Comparison of ENCODE assay signal across 17 cellular contexts in genomic region chr20:54477134-54477533, GRCh38. TPM values are rescaled to one million over a fixed set of nuclear protein-coding genes. Genes with fewer than 3 reads are reported as not detected.
A peak's percentile ranks its signal among the peaks of the same experiment; 100 is the strongest.
DNase-seq lines count a peak whose midpoint lies in the region; ATAC-seq and TF ChIP-seq lines count a peak whose summit lies in the region.
"Had no signal": no experiment of that assay in that cellular context is flagged by ENCODE, and none has a peak within 500 bp of the region (broad histone marks: within the 10 kb centered on the region; RNA-seq: fewer than 3 reads in every experiment).

No MANE protein-coding gene starts in this region.

- H3K36me3 ChIP-seq in left ventricle myocardium inferior (no peaks in the 10 kb centered on the region), uterus (no peaks in the 10 kb centered on the region)
- H3K36me3 ChIP-seq: adrenal gland had no signal

- no peaks in the 10 kb centered on the region for H3K36me3 Mint-ChIP-seq in mesothelial cell of epicardium
- H3K36me3 Mint-ChIP-seq in type B pancreatic cell: peaks cover 5% of the 10 kb centered on the region
- H3K36me3 Mint-ChIP-seq in activated CD8-positive, alpha-beta memory T cell treated with anti-CD3 and anti-CD28 coated beads, Interleukin-2, amount 10 ng/mL, durations not matched to agents 7 days and 5 days: no peaks in the 10 kb centered on the region

- H3K9me3 Mint-ChIP-seq in mesothelial cell of epicardium (no peaks in the 10 kb centered on the region), type B pancreatic cell (peaks cover 7% of the 10 kb centered on the region)
- no peaks in the 10 kb centered on the region for H3K9me3 Mint-ChIP-seq in activated CD8-positive, alpha-beta memory T cell treated with anti-CD3 and anti-CD28 coated beads, Interleukin-2, amount 10 ng/mL, durations not matched to agents 7 days and 5 days (ENCODE audit: low read depth)

- H3K4me3 Mint-ChIP-seq in mesothelial cell of epicardium (peak overlapping the region; percentile 86), type B pancreatic cell (peak overlapping the region; percentile 93)
- H3K4me3 Mint-ChIP-seq in activated CD8-positive, alpha-beta memory T cell treated with anti-CD3 and anti-CD28 coated beads, Interleukin-2, amount 10 ng/mL, durations not matched to agents 7 days and 5 days: no peak overlapping the region
- H3K4me3 Mint-ChIP-seq: natural killer cell had no signal

- CTCF ChIA-PET in activated CD8-positive, alpha-beta memory T cell treated with anti-CD3 and anti-CD28 coated beads, Interleukin-2, amount 10 ng/mL, durations not matched to agents 7 days and 5 days (lab: Charles Lee): no interaction called here

- H3K27ac Mint-ChIP-seq in mesothelial cell of epicardium (no peak overlapping the region), type B pancreatic cell (no peak overlapping the region)
- no peak overlapping the region for H3K27ac Mint-ChIP-seq in activated CD8-positive, alpha-beta memory T cell treated with anti-CD3 and anti-CD28 coated beads, Interleukin-2, amount 10 ng/mL, durations not matched to agents 7 days and 5 days
- H3K27ac Mint-ChIP-seq: natural killer cell had no signal

- peaks cover 50% of the 10 kb centered on the region for H3K27me3 Mint-ChIP-seq in mesothelial cell of epicardium (ENCODE audit: low read depth)
- H3K27me3 Mint-ChIP-seq in type B pancreatic cell: peaks cover 67% of the 10 kb centered on the region
- peaks cover 44% of the 10 kb centered on the region for H3K27me3 Mint-ChIP-seq in activated CD8-positive, alpha-beta memory T cell treated with anti-CD3 and anti-CD28 coated beads, Interleukin-2, amount 10 ng/mL, durations not matched to agents 7 days and 5 days

- intact Hi-C loops in left ventricle myocardium inferior (cut with micrococcal nuclease) (no loop called here), Right ventricle myocardium superior (cut with DNase I) (loop anchor here (10.0 kb wide), 1 partner anchor 158 kb away; no protein-coding TSS in a partner anchor), dorsolateral prefrontal cortex (cut with DNase I) (loop anchor here in 1 of 2 donors (5.0 to 10.0 kb wide), 2 partner anchors 168 to 255 kb away; no protein-coding TSS in a partner anchor), uterus (cut with DNase I; ENCODE audit: low total_unique reads) (no loop called here)

- DNase-seq in left ventricle myocardium inferior: no peak
- no peak for DNase-seq in Right ventricle myocardium superior
- DNase-seq in dorsolateral prefrontal cortex: no peak
- DNase-seq in mesothelial cell of epicardium (ENCODE audit: low spot score in 2 of 2, unreplicated experiment in 2 of 2): no peak
- no peak for DNase-seq in type B pancreatic cell (ENCODE audit: extremely low spot score, unreplicated experiment)
- DNase-seq in activated CD8-positive, alpha-beta memory T cell treated with anti-CD3 and anti-CD28 coated beads, Interleukin-2, amount 10 ng/mL, durations not matched to agents 7 days and 5 days: no peak
- DNase-seq in uterus: no peak
- DNase-seq: activated CD4-positive, alpha-beta T cell treated with anti-CD3 and anti-CD28 coated beads for 1 hour; adrenal gland; AML-193; HCEC 1CT; KBM-7; natural killer cell; NCI-H1436; NCI-H510A treated with DMSO at 0.1 percent for 48 hours; PC-3 had no signal

- no peaks in the 10 kb centered on the region for H3K9me3 ChIP-seq in left ventricle myocardium inferior (replicated peaks)
- H3K9me3 ChIP-seq in uterus: no peaks in the 10 kb centered on the region
- H3K9me3 ChIP-seq: adrenal gland had no signal

- H3K4me3 ChIP-seq in left ventricle myocardium inferior (peak overlapping the region; percentile 83), dorsolateral prefrontal cortex (peak overlapping the region in 58 of 59 donors; percentile 1 to 80 (median 66)), uterus (no peak overlapping the region)

- peaks cover 22% of the 10 kb centered on the region for H3K4me1 Mint-ChIP-seq in mesothelial cell of epicardium
- peaks cover 23% of the 10 kb centered on the region for H3K4me1 Mint-ChIP-seq in type B pancreatic cell (ENCODE audit: unreplicated experiment)
- no peaks in the 10 kb centered on the region for H3K4me1 Mint-ChIP-seq in activated CD8-positive, alpha-beta memory T cell treated with anti-CD3 and anti-CD28 coated beads, Interleukin-2, amount 10 ng/mL, durations not matched to agents 7 days and 5 days
- H3K4me1 Mint-ChIP-seq: natural killer cell had no signal

- no peak overlapping the region for H3K27ac ChIP-seq in left ventricle myocardium inferior (replicated peaks)
- no peak overlapping the region for H3K27ac ChIP-seq in dorsolateral prefrontal cortex
- H3K27ac ChIP-seq in uterus: no peak overlapping the region
- H3K27ac ChIP-seq: adrenal gland had no signal

- H3K27me3 ChIP-seq in left ventricle myocardium inferior (ENCODE audit: low read depth): peaks cover 42% of the 10 kb centered on the region
- H3K27me3 ChIP-seq in dorsolateral prefrontal cortex: peaks cover 0 to 74% (median 6%) of the 10 kb centered on the region in 45 donors
- H3K27me3 ChIP-seq in uterus: no peaks in the 10 kb centered on the region

- peaks cover 29% of the 10 kb centered on the region for H3K4me1 ChIP-seq in left ventricle myocardium inferior
- H3K4me1 ChIP-seq in uterus: no peaks in the 10 kb centered on the region

- no peak for TF ChIP-seq POLR2A in uterus (IDR thresholded peaks at IDR 0.05)

- TF ChIP-seq CTCF in left ventricle myocardium inferior (IDR thresholded peaks at IDR 0.05; ENCODE audit: borderline replicate concordance) (no peak), dorsolateral prefrontal cortex (IDR thresholded peaks at IDR 0.05 in 54 of 56, conservative IDR thresholded peaks at IDR 0.05 in 2 of 56; ENCODE audit: low read depth in 1 of 56, partially characterized antibody in 56 of 56) (no peak), mesothelial cell of epicardium (IDR thresholded peaks at IDR 0.05; ENCODE audit: unreplicated experiment) (no peak), type B pancreatic cell (conservative IDR thresholded peaks at IDR 0.05) (peak; percentile 44), uterus (IDR thresholded peaks at IDR 0.05) (no peak)

- ATAC-seq in Right ventricle myocardium superior (ENCODE audit: poor library complexity) (no peak), GM19351 (IDR thresholded peaks at IDR 0.05; ENCODE audit: unreplicated experiment) (no peak)
- no peak for ATAC-seq in activated CD8-positive, alpha-beta memory T cell treated with anti-CD3 and anti-CD28 coated beads, Interleukin-2, amount 10 ng/mL, durations not matched to agents 7 days and 5 days
- ATAC-seq: natural killer cell, PC-3 had no signal

RNA-seq across cellular contexts. Expression of gene DOK5, which starts 1.7 kb away (rescaled TPM):
- total RNA-seq in left ventricle myocardium inferior (14.3 TPM), Right ventricle myocardium superior (2.9 TPM), dorsolateral prefrontal cortex (10 to 100 TPM in 118 of 120 experiments, 1 to 10 TPM in 2; 7.7 to 33.3 (median 15.9) TPM), mesothelial cell of epicardium (3.3 to 3.7 TPM (median 3.7 TPM) in 3 replicates), type B pancreatic cell (ENCODE audit: low replicate concordance) (2.2 and 26.9 TPM in 2 replicates), uterus (1 to 10 TPM in 2 of 4 donors, not detected in 2; 1.4 to 9.8 TPM)
- 1 to 10 TPM in 1 of 2 experiments, not detected in 1; 4.4 TPM for total RNA-seq in activated CD8-positive, alpha-beta memory T cell treated with anti-CD3 and anti-CD28 coated beads, Interleukin-2, amount 10 ng/mL, durations not matched to agents 7 days and 5 days
- total RNA-seq: natural killer cell, PC-3 had no signal

Comparison
In these comparisons a context has a peak if more than half of its experiments do, and no peak if none do; other contexts are left out.
1. H3K4me3 ChIP-seq: peak in left ventricle myocardium inferior (single experiment) and dorsolateral prefrontal cortex (58 of 59); none in uterus (0 of 2).